8 cellular contexts compared by ENCODE assay signal in the genomic region with DNA sequence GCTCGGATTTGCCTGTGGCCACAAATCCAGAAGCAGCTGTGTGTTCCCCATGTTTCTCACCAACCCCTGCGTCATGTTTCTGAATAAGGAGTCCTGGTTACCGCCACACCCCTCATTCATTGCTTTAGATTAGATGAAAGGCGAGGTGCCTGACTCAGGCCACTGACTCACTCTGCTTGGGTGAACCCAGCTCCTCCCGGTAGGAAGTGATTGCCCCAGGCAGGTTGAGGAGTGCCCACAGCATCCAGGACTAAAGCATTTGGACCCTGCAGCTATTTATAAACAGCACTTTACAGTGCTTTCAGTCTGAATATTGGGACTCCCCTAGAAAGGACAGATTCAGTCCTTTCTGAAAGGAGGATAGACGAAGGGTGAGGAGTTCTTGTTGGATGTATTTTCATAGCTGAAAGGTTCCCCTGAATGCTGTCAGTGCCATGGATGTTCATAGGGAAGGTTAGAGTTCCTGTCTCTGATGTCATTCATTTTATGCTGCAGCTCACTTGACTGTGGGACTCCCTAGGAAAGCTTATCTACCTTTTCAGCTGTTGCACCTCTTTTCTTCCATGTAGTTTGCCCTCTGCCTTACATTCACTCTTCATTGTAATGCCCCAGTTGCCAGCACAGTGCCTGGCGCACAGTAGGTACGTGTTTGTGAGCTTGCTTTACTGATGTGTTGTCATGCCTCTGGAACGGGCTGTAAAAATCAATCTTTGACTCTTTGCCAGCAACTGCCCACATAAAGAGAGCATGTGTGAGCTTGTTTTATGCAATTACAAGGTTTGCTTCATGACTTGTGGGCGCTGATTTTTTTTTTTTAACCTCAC. TPM values are rescaled to one million over a fixed set of nuclear protein-coding genes. Genes with fewer than 3 reads are reported as not detected.
A peak's percentile ranks its signal among the peaks of the same experiment; 100 is the strongest.
DNase-seq lines count a peak whose midpoint lies in the region; ATAC-seq and TF ChIP-seq lines count a peak whose summit lies in the region.

No MANE protein-coding gene starts in this region.

- H3K79me2 ChIP-seq in smooth muscle cell (ENCODE audit: low read depth) = peaks cover 22% of the 10 kb centered on the region

- no peak overlapping the region for H3K4me3 ChIP-seq in heart left ventricle
- H3K4me3 ChIP-seq in smooth muscle cell = no peak overlapping the region
- no peak overlapping the region for H3K4me3 ChIP-seq in ascending aorta

- H3K27me3 ChIP-seq in heart left ventricle (no peaks in the 10 kb centered on the region), smooth muscle cell (ENCODE audit: low read depth) (no peaks in the 10 kb centered on the region), ascending aorta (no peaks in the 10 kb centered on the region)

- DNase-seq in heart left ventricle = peak in 1 of 5 donors; percentile 62
- DNase-seq in cardiac septum (ENCODE audit: low spot score) = no peak
- peak; percentile 80 for DNase-seq in activated CD4-positive, alpha-beta T cell treated with anti-CD3 and anti-CD28 coated beads for 48 hours
- no peak for DNase-seq in smooth muscle cell (lab: John Stamatoyannopoulos, UW; ENCODE audit: unreplicated experiment)
- DNase-seq in ascending aorta (ENCODE audit: low spot score in 2 of 2) = no peak
- DNase-seq in NCI-H187 treated with DMSO at 0.1 percent for 48 hours (lab: John Stamatoyannopoulos, UW) = no peak

- WGBS in heart left ventricle, 4 donors = 54 to 64% (median 60%) methylated on average over 10 of the region's 10 CpGs
- WGBS in smooth muscle cell (ENCODE audit: low lambda C conversion rate) = 39% methylated on average over 10 of the region's 10 CpGs

- peaks cover 0 to 74% (median 56%) of the 10 kb centered on the region in 12 donors for H3K4me1 ChIP-seq in heart left ventricle
- peaks cover 21% of the 10 kb centered on the region for H3K4me1 ChIP-seq in smooth muscle cell (ENCODE audit: low read depth)
- no peaks in the 10 kb centered on the region for H3K4me1 ChIP-seq in ascending aorta

- no peak for TF ChIP-seq POLR2A in heart left ventricle (IDR thresholded peaks at IDR 0.05)

- peaks cover 3% of the 10 kb centered on the region for H3F3A ChIP-seq in smooth muscle cell (ENCODE audit: low read depth)

- peak overlapping the region in 2 of 12 donors; percentile 10 to 32 for H3K27ac ChIP-seq in heart left ventricle
- H3K27ac ChIP-seq in smooth muscle cell (ENCODE audit: low read depth) = peak overlapping the region; percentile 91
- H3K27ac ChIP-seq in ascending aorta = no peak overlapping the region

- no peak overlapping the region for H3K4me2 ChIP-seq in smooth muscle cell

- H4K20me1 ChIP-seq in smooth muscle cell (ENCODE audit: low read depth) = no peaks in the 10 kb centered on the region

- intact Hi-C loops in heart left ventricle (cut with DNase I) = no loop called here
- intact Hi-C loops in cardiac septum (cut with DNase I) = no loop called here
- intact Hi-C loops in ascending aorta (cut with DNase I) = no loop called here

- TF ChIP-seq CTCF in heart left ventricle (IDR thresholded peaks at IDR 0.05) (no peak), smooth muscle cell (IDR thresholded peaks at IDR 0.05; ENCODE audit: borderline replicate concordance, insufficient read depth, poor library complexity, severe bottlenecking) (no peak), ascending aorta (IDR thresholded peaks at IDR 0.05) (no peak)

- peak overlapping the region; percentile 69 for H3K9ac ChIP-seq in smooth muscle cell (ENCODE audit: low read depth)

- no peak overlapping the region for H2AFZ ChIP-seq in smooth muscle cell (ENCODE audit: low read depth)

- H3K36me3 ChIP-seq in heart left ventricle = no peaks in the 10 kb centered on the region
- no peaks in the 10 kb centered on the region for H3K36me3 ChIP-seq in smooth muscle cell (ENCODE audit: low read depth)
- no peaks in the 10 kb centered on the region for H3K36me3 ChIP-seq in ascending aorta

- H3K9me3 ChIP-seq in heart left ventricle (no peaks in the 10 kb centered on the region), smooth muscle cell (replicated peaks; ENCODE audit: low read depth) (no peaks in the 10 kb centered on the region), ascending aorta (no peaks in the 10 kb centered on the region)

- ATAC-seq in heart left ventricle = peak in 3 of 4 donors; percentile 78 to 84 (median 83)
- ATAC-seq in esophagus mucosa = peak; percentile 96
- no peak for ATAC-seq in HG02970 (IDR thresholded peaks at IDR 0.05; ENCODE audit: low FRiP score, unreplicated experiment)

RNA-seq across cellular contexts. Expression of gene ITGA6, which starts 14.9 kb away (rescaled TPM):
- total RNA-seq in heart left ventricle (10 to 100 TPM; 40.5 to 84.8 (median 51.2) TPM), cardiac septum (38.9 TPM), esophagus mucosa (65.2 TPM), smooth muscle cell (188 and 198 TPM in 2 replicates), ascending aorta (40.7 TPM)
- polyA plus RNA-seq in heart left ventricle (10 to 100 TPM; 11.8 to 37.2 TPM), smooth muscle cell (11.8 and 54.7 TPM in 2 replicates)
